Comparison of ENCODE assay signal across 1 cellular context in genomic region chr6:79232696-79233462, GRCh38.
TF ChIP-seq lines count a peak whose summit lies in the region.

No MANE protein-coding gene starts in this region.

TF ChIP-seq in H1, 55 proteins besides CTCF, POLR2A, EP300 and RAD21:
- no peak for TF ChIP-seq EZH2 (IDR thresholded peaks at IDR 0.05; ENCODE audit: low read depth, low read length, severe bottlenecking)
- TF ChIP-seq E2F6 (IDR thresholded peaks at IDR 0.05): no peak
